In genomic region chr6:14241255-14242070, GRCh38 we compare ENCODE assay signal across 18 cellular contexts.
DNase-seq lines count a peak whose midpoint lies in the region; ATAC-seq lines count a peak whose summit lies in the region.
"Had no signal": no experiment of that assay in that cellular context is flagged by ENCODE, and none has a peak within 500 bp of the region (broad histone marks: within the 10 kb centered on the region; RNA-seq: fewer than 3 reads in every experiment).

No MANE protein-coding gene starts in this region.

- H3K27ac Mint-ChIP-seq in IgD-negative memory B cell (peak overlapping the region; percentile 6 to 54 (median 47)), naive B cell (peak overlapping the region; percentile 7 to 84 (median 63))
- H3K27ac Mint-ChIP-seq: activated naive CD8-positive, alpha-beta T cell; T-cell had no signal

- ATAC-seq in GM18511 (IDR thresholded peaks at IDR 0.05; ENCODE audit: unreplicated experiment) (peak; percentile 68), GM21619 (IDR thresholded peaks at IDR 0.05; ENCODE audit: unreplicated experiment) (peak; percentile 58), naive B cell (ENCODE audit: low read depth in 2 of 2) (peak; percentile 38 to 47)
- ATAC-seq: heart left ventricle, lower lobe of right lung, T-cell had no signal

- peaks cover 0 to 2% (median 0%) of the 10 kb centered on the region in 3 donors for H3K9me3 Mint-ChIP-seq in IgD-negative memory B cell
- peaks cover 0 to 11% (median 0%) of the 10 kb centered on the region in 7 donors for H3K9me3 Mint-ChIP-seq in naive B cell

- H3K36me3 Mint-ChIP-seq in IgD-negative memory B cell (no peaks in the 10 kb centered on the region), naive B cell (no peaks in the 10 kb centered on the region)

- H3K27me3 Mint-ChIP-seq in IgD-negative memory B cell (no peaks in the 10 kb centered on the region), naive B cell (no peaks in the 10 kb centered on the region)
- H3K27me3 Mint-ChIP-seq: activated naive CD8-positive, alpha-beta T cell; T-cell had no signal

- H3K4me1 Mint-ChIP-seq in IgD-negative memory B cell: peaks cover 25 to 34% (median 33%) of the 10 kb centered on the region in 3 donors
- H3K4me1 Mint-ChIP-seq in naive B cell: peaks cover 34 to 50% (median 37%) of the 10 kb centered on the region in 3 donors

- H3K4me3 Mint-ChIP-seq in IgD-negative memory B cell (peak overlapping the region; percentile 7 to 85 (median 65)), naive B cell (peak overlapping the region in 7 of 8 donors; percentile 38 to 74 (median 61))
- H3K4me3 Mint-ChIP-seq: activated naive CD8-positive, alpha-beta T cell; T-cell had no signal

- DNase-seq in naive B cell (no peak), DMS53 (lab: John Stamatoyannopoulos, UW) (no peak), NCI-H2107 (lab: John Stamatoyannopoulos, UW) (no peak), AG08396 (ENCODE audit: low spot score) (no peak)
- DNase-seq: activated CD8-positive, alpha-beta memory T cell treated with anti-CD3 and anti-CD28 coated beads for 24 hours; brain microvascular endothelial cell; heart left ventricle; lower lobe of right lung; NCI-H187 treated with DMSO at 0.1 percent for 48 hours; NCI-H446; small intestine; stimulated activated CD4-positive, alpha-beta T cell treated with anti-CD3 and anti-CD28 coated beads, Interleukin-4, amount 100 ng/mL, for 24 hours; T-cell; WERI-Rb-1 had no signal
